8 cellular contexts compared by ENCODE assay signal in genomic region chr10:57579926-57580325, GRCh38.
A peak's percentile ranks its signal among the peaks of the same experiment; 100 is the strongest.
DNase-seq lines count a peak whose midpoint lies in the region; ATAC-seq, FAIRE-seq and TF ChIP-seq lines count a peak whose summit lies in the region.

No MANE protein-coding gene starts in this region.

- H4K20me1 ChIP-seq in DND-41 (ENCODE audit: insufficient read depth, low read length) (no peaks in the 10 kb centered on the region), HepG2 (ENCODE audit: insufficient read depth, low read length) (no peaks in the 10 kb centered on the region)

- intact Hi-C loops in HepG2 (cut with micrococcal nuclease; ENCODE audit: unreplicated experiment) = loop anchor here (1.0 to 2.0 kb wide), 4 partner anchors 77 to 572 kb away; no protein-coding TSS in a partner anchor
- intact Hi-C loops in CD8-positive, alpha-beta T cell (cut with DNase I, micrococcal nuclease) = no loop called here

- H3K9me3 Mint-ChIP-seq in CD8-positive, alpha-beta T cell = peaks cover 5% of the 10 kb centered on the region

- H3K9me3 ChIP-seq in DND-41 (ENCODE audit: insufficient read depth, low read length, severe bottlenecking) = peaks cover 13% of the 10 kb centered on the region
- peaks cover 8% of the 10 kb centered on the region for H3K9me3 ChIP-seq in HepG2 (ENCODE audit: low read length)
- no peaks in the 10 kb centered on the region for H3K9me3 ChIP-seq in CD8-positive, alpha-beta T cell (ENCODE audit: low read length)

- ATAC-seq in DND-41 (ENCODE audit: insufficient read depth, low read depth) (no peak), HG03354 (IDR thresholded peaks at IDR 0.05; ENCODE audit: poor library complexity, severe bottlenecking, unreplicated experiment) (peak; percentile 60), HepG2 (peak; percentile 96)
- no peak for ATAC-seq in CD8-positive, alpha-beta T cell

- no peaks in the 10 kb centered on the region for H3K27me3 Mint-ChIP-seq in CD8-positive, alpha-beta T cell (ENCODE audit: low read depth)

- no peaks in the 10 kb centered on the region for H3K36me3 Mint-ChIP-seq in CD8-positive, alpha-beta T cell

- TF ChIP-seq POLR2A in HepG2 (IDR thresholded peaks at IDR 0.05; ENCODE audit: insufficient read depth in 1 of 2, low read depth in 2 of 2, low read length in 2 of 2) = no peak

- peak; percentile 29 for TF ChIP-seq CTCF in DND-41 (IDR thresholded peaks at IDR 0.05; ENCODE audit: borderline replicate concordance, extremely low read depth, low read length, poor library complexity, severe bottlenecking)
- TF ChIP-seq CTCF in HepG2 (CRISPR knock-in tag; IDR thresholded peaks at IDR 0.05) = peak; percentile 73
- TF ChIP-seq CTCF in CD8-positive, alpha-beta T cell (IDR thresholded peaks at IDR 0.05) = no peak

- POLR2A ChIA-PET in HepG2 (lab: Yijun Ruan, JAX) = no interaction called here
- POLR2A ChIA-PET in CD8-positive, alpha-beta T cell (lab: Charles Lee) = no interaction called here

- no peak overlapping the region for H3K4me3 Mint-ChIP-seq in CD8-positive, alpha-beta T cell

- DNase-seq in DND-41 (no peak), SW480 (ENCODE audit: low spot score) (peak; percentile 9), HepG2 (ENCODE audit: low spot score) (peak; percentile 46), NCI-H510A (lab: John Stamatoyannopoulos, UW) (no peak), NCI-H226 (no peak)
- no peak for DNase-seq in activated CD8-positive, alpha-beta memory T cell treated with anti-CD3 and anti-CD28 coated beads for 24 hours
- no peak for DNase-seq in CD8-positive, alpha-beta T cell

- no peak overlapping the region for H3K9ac ChIP-seq in DND-41 (ENCODE audit: low read depth, low read length)
- H3K9ac ChIP-seq in HepG2 (ENCODE audit: insufficient read depth, low read depth, low read length) = no peak overlapping the region

- no peaks in the 10 kb centered on the region for H3K79me2 ChIP-seq in DND-41 (ENCODE audit: insufficient read depth, low read length)
- no peaks in the 10 kb centered on the region for H3K79me2 ChIP-seq in HepG2 (ENCODE audit: insufficient read depth, low read length)

- no peak overlapping the region for H3K27ac Mint-ChIP-seq in CD8-positive, alpha-beta T cell

- no peak overlapping the region for H3K4me3 ChIP-seq in DND-41 (ENCODE audit: low read depth in 1 of 2, low read length in 2 of 2)
- no peak overlapping the region for H3K4me3 ChIP-seq in HepG2 (replicated peaks in 1 of 3; ENCODE audit: insufficient read depth in 1 of 3, low read depth in 2 of 3, low read length in 3 of 3)
- H3K4me3 ChIP-seq in CD8-positive, alpha-beta T cell (ENCODE audit: low read depth, low read length) = no peak overlapping the region

- H3K27me3 ChIP-seq in DND-41 (ENCODE audit: insufficient read depth, low read length, poor library complexity) = no peaks in the 10 kb centered on the region
- no peaks in the 10 kb centered on the region for H3K27me3 ChIP-seq in HepG2 (ENCODE audit: control insufficient read depth in 1 of 2, insufficient read depth in 2 of 2, low read length in 2 of 2)
- no peaks in the 10 kb centered on the region for H3K27me3 ChIP-seq in CD8-positive, alpha-beta T cell (ENCODE audit: insufficient read depth, low read length)

- no peaks in the 10 kb centered on the region for H3K4me1 Mint-ChIP-seq in CD8-positive, alpha-beta T cell (ENCODE audit: low read depth)

- no peak overlapping the region for H2AFZ ChIP-seq in DND-41 (ENCODE audit: low read depth, low read length)
- no peak overlapping the region for H2AFZ ChIP-seq in HepG2 (ENCODE audit: low read length)

- H3K4me2 ChIP-seq in DND-41 (ENCODE audit: insufficient read depth, low read length) (no peak overlapping the region), HepG2 (ENCODE audit: low read depth, low read length) (no peak overlapping the region)

- peak; percentile 56 for FAIRE-seq in HepG2 (lab: Jason Lieb, UNC)

- H3K4me1 ChIP-seq in DND-41 (ENCODE audit: insufficient read depth, low read length) (no peaks in the 10 kb centered on the region), HepG2 (ENCODE audit: insufficient read depth, low read length) (no peaks in the 10 kb centered on the region)
- no peaks in the 10 kb centered on the region for H3K4me1 ChIP-seq in CD8-positive, alpha-beta T cell (ENCODE audit: insufficient read depth, low read length)

- CTCF ChIA-PET in HepG2 (lab: Yijun Ruan, JAX; ENCODE audit: low intra/inter-chr PET ratio, low total read pairs) = interaction anchor here (1.3 to 4.9 kb wide), 2 partner anchors 77 to 485 kb away, joined by 9 to 32 read pairs; no protein-coding TSS in a partner anchor
- CTCF ChIA-PET in CD8-positive, alpha-beta T cell (lab: Charles Lee) = no interaction called here

- in situ Hi-C loops in HepG2 (cut with HindIII; ENCODE audit: extremely low pct_ligation_motif_present, low pct_unique_long_range_greater_than_20kb) = loop anchor here (10.0 kb wide), 1 partner anchor 75 kb away; no protein-coding TSS in a partner anchor

- peak; percentile 70 for TF ChIP-seq RAD21 in HepG2 (CRISPR knock-in tag; IDR thresholded peaks at IDR 0.05)

- BruUV-seq in HepG2 (replicated peaks; lab: Mats Ljungman, UMichigan) = no TSS peak

- TF ChIP-seq EP300 in HepG2 (IDR thresholded peaks at IDR 0.05; ENCODE audit: low read depth in 2 of 2, low read length in 2 of 2) = no peak
- no peak for TF ChIP-seq EP300 in HepG2 (CRISPR knock-in tag; IDR thresholded peaks at IDR 0.05; ENCODE audit: borderline replicate concordance)

- no peaks in the 10 kb centered on the region for H3K36me3 ChIP-seq in DND-41 (ENCODE audit: insufficient read depth, low read length)
- no peaks in the 10 kb centered on the region for H3K36me3 ChIP-seq in HepG2 (replicated peaks in 1 of 2; ENCODE audit: control insufficient read depth in 1 of 2, insufficient read depth in 2 of 2, low read length in 2 of 2)
- no peaks in the 10 kb centered on the region for H3K36me3 ChIP-seq in CD8-positive, alpha-beta T cell (ENCODE audit: insufficient read depth, low read length)

- H3K27ac ChIP-seq in DND-41 (ENCODE audit: low read length) = no peak overlapping the region
- no peak overlapping the region for H3K27ac ChIP-seq in HepG2 (ENCODE audit: extremely low read length, insufficient read depth, low read length)
- no peak overlapping the region for H3K27ac ChIP-seq in CD8-positive, alpha-beta T cell (ENCODE audit: low read depth, low read length)

TF ChIP-seq in HepG2, 621 proteins besides CTCF, POLR2A, EP300 and RAD21:
- TF ChIP-seq ZNF713 (CRISPR knock-in tag; IDR thresholded peaks at IDR 0.05) = no peak
- peak; percentile 87 for TF ChIP-seq SMC3 (IDR thresholded peaks at IDR 0.05; ENCODE audit: low read length)
- peak; percentile 83 for TF ChIP-seq STAG1 (CRISPR knock-in tag; IDR thresholded peaks at IDR 0.05)
- TF ChIP-seq FOSL2 (CRISPR knock-in tag; IDR thresholded peaks at IDR 0.05) = 0 out of 2 replicates have a peak, but pooled peaks have one; percentile 19
- TF ChIP-seq ZNF768 (CRISPR knock-in tag; IDR thresholded peaks at IDR 0.05) = no peak
- no peak for TF ChIP-seq REXO4 (CRISPR knock-in tag; IDR thresholded peaks at IDR 0.05; ENCODE audit: borderline replicate concordance)

Comparison
In these comparisons a context has a peak if more than half of its experiments do, and no peak if none do; other contexts are left out.
1. ATAC-seq: peak in HG03354 (single experiment) and HepG2 (single experiment); none in DND-41 (single experiment) and CD8-positive, alpha-beta T cell (single experiment).
2. DNase-seq: peak in SW480 (single experiment) and HepG2 (single experiment); none in DND-41 (single experiment), NCI-H510A (single experiment), NCI-H226 (single experiment), activated CD8-positive, alpha-beta memory T cell treated with anti-CD3 and anti-CD28 coated beads for 24 hours (single experiment) and CD8-positive, alpha-beta T cell (0 of 7).